ENCODE assay signal across 32 cellular contexts in the genomic region with DNA sequence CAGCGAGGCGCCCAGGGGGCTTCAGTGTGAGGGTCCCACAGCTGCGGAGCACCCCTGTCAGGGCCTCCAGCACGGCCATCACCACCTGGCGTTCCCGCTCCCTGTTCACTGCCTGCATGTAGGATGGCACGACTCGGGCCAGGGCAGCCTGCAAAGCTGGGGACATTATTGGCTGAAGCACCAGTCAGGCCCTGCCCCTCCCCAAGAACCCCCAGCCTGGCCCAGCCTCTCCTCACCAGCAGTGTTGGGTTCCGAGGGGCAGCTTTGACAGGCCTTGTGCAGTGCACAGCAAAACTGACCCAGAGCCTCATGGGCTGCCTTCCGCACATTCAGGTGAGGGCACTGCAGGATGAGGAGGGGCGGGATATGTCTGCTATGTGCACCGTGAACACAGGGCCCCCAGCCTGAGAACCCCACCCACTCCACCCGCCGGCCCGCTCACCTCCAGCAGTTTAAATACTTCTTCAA. TPM values are rescaled to one million over a fixed set of nuclear protein-coding genes. Genes with fewer than 3 reads are reported as not detected.
DNase-seq lines count a peak whose midpoint lies in the region; ATAC-seq, FAIRE-seq and TF ChIP-seq lines count a peak whose summit lies in the region.
"Had no signal": no experiment of that assay in that cellular context is flagged by ENCODE, and none has a peak within 500 bp of the region (broad histone marks: within the 10 kb centered on the region; RNA-seq: fewer than 3 reads in every experiment).

No MANE protein-coding gene starts in this region.

- H3K27ac Mint-ChIP-seq in IgD-negative memory B cell: peak overlapping the region in 2 of 3 donors; percentile 39 to 45
- peak overlapping the region; percentile 84 for H3K27ac Mint-ChIP-seq in stimulated activated effector memory CD8-positive, alpha-beta T cell treated with anti-CD3 and anti-CD28 coated beads, Interleukin-12 subunit alpha, Interleukin-12 subunit beta, amount 100 ng/mL, for 72 hours
- H3K27ac Mint-ChIP-seq in activated naive CD8-positive, alpha-beta T cell treated with anti-CD3 and anti-CD28 coated beads, Interleukin-2, amount 50 U/mL, for 24 hours: no peak overlapping the region
- H3K27ac Mint-ChIP-seq: activated CD4-positive, alpha-beta memory T cell treated with anti-CD3 and anti-CD28 coated beads for 36 hours; activated T-helper 1 cell treated with anti-CD3 and anti-CD28 coated beads, Interleukin-12 subunit alpha, Interleukin-12 subunit beta, Interleukin-2, Interleukin-4 antibody, amounts not matched to agents 30 ng/mL and 10 ng/mL and 1 ng/mL, durations not matched to agents 14 hours and 24 hours and 36 hours had no signal

- intact Hi-C loops in K562 (cut with micrococcal nuclease): no loop called here

- H3K27ac ChIP-seq in K562 (ENCODE audit: extremely low read depth, low read depth, low read length): no peak overlapping the region
- H3K27ac ChIP-seq: BLaER1, gastrocnemius medialis, GM23248, hepatocyte, Peyer's patch, transverse colon had no signal

- no peak for TF ChIP-seq EP300 in K562 (IDR thresholded peaks at IDR 0.05; ENCODE audit: low read length)

- ATAC-seq in K562: no peak
- no peak for ATAC-seq in stimulated activated effector memory CD8-positive, alpha-beta T cell treated with anti-CD3 and anti-CD28 coated beads, Interleukin-12 subunit alpha, Interleukin-12 subunit beta, amount 100 ng/mL, for 72 hours
- ATAC-seq in activated naive CD8-positive, alpha-beta T cell treated with anti-CD3 and anti-CD28 coated beads, Interleukin-2, amount 50 U/mL, for 24 hours: no peak
- ATAC-seq: gastrocnemius medialis had no signal

- H3K4me1 Mint-ChIP-seq in IgD-negative memory B cell: peaks cover 0 to 9% (median 4%) of the 10 kb centered on the region in 3 donors
- peaks cover 42% of the 10 kb centered on the region for H3K4me1 Mint-ChIP-seq in stimulated activated effector memory CD8-positive, alpha-beta T cell treated with anti-CD3 and anti-CD28 coated beads, Interleukin-12 subunit alpha, Interleukin-12 subunit beta, amount 100 ng/mL, for 72 hours
- peaks cover 11% of the 10 kb centered on the region for H3K4me1 Mint-ChIP-seq in activated naive CD8-positive, alpha-beta T cell treated with anti-CD3 and anti-CD28 coated beads, Interleukin-2, amount 50 U/mL, for 24 hours

- DNase-seq in K562 (ENCODE audit: extremely low read depth in 1 of 4, low spot score in 3 of 4): no peak
- no peak for DNase-seq in stimulated activated effector memory CD8-positive, alpha-beta T cell treated with anti-CD3 and anti-CD28 coated beads, Interleukin-12 subunit alpha, Interleukin-12 subunit beta, amount 100 ng/mL, for 72 hours (ENCODE audit: low spot score in 2 of 2)
- no peak for DNase-seq in activated naive CD8-positive, alpha-beta T cell treated with anti-CD3 and anti-CD28 coated beads, Interleukin-2, amount 50 U/mL, for 24 hours
- DNase-seq in GM20000 (ENCODE audit: low spot score): no peak
- DNase-seq: activated CD4-positive, alpha-beta memory T cell treated with anti-CD3 and anti-CD28 coated beads for 36 hours; activated CD4-positive, alpha-beta T cell treated with anti-CD3 and anti-CD28 coated beads for 1 hour; activated CD8-positive, alpha-beta memory T cell treated with anti-CD3 and anti-CD28 coated beads, Interleukin-2, amount 50 U/mL, for 4 hours; activated naive CD4-positive, alpha-beta T cell treated with anti-CD3 and anti-CD28 coated beads, Interleukin-2, amount 50 U/mL, for 16 hours; amygdala; DMS53; gastrocnemius medialis; GM23248; Kasumi-1; kidney glomerular epithelial cell; NCI-H1417 treated with DMSO at 0.1 percent for 48 hours; NCI-H2029 treated with DMSO at 0.1 percent for 48 hours; NCI-H345; NCI-H748 treated with DMSO at 0.1 percent for 48 hours; occipital lobe; Peyer's patch; SIG-M5; stimulated activated CD4-positive, alpha-beta T cell treated with anti-CD3 and anti-CD28 coated beads, Interleukin-4, amount 100 ng/mL, for 24 hours; transverse colon had no signal

- in situ Hi-C loops in K562 (cut with MboI): no loop called here

- H2AFZ ChIP-seq in K562 (ENCODE audit: low read depth, low read length): no peak overlapping the region
- H2AFZ ChIP-seq: GM23248, hepatocyte had no signal

- peaks cover 0 to 12% of the 10 kb centered on the region in 2 experiments; a peak in 3 of 5 replicates for H3K4me1 ChIP-seq in K562 (replicated peaks in 1 of 2; ENCODE audit: control insufficient read depth in 2 of 2, insufficient read depth in 2 of 2, low read length in 2 of 2)

- no peaks in the 10 kb centered on the region for H3K9me3 Mint-ChIP-seq in IgD-negative memory B cell
- H3K9me3 Mint-ChIP-seq in stimulated activated effector memory CD8-positive, alpha-beta T cell treated with anti-CD3 and anti-CD28 coated beads, Interleukin-12 subunit alpha, Interleukin-12 subunit beta, amount 100 ng/mL, for 72 hours: no peaks in the 10 kb centered on the region
- no peaks in the 10 kb centered on the region for H3K9me3 Mint-ChIP-seq in activated naive CD8-positive, alpha-beta T cell treated with anti-CD3 and anti-CD28 coated beads, Interleukin-2, amount 50 U/mL, for 24 hours
- H3K9me3 Mint-ChIP-seq: activated CD4-positive, alpha-beta memory T cell treated with anti-CD3 and anti-CD28 coated beads for 36 hours; activated T-helper 1 cell treated with anti-CD3 and anti-CD28 coated beads, Interleukin-12 subunit alpha, Interleukin-12 subunit beta, Interleukin-2, Interleukin-4 antibody, amounts not matched to agents 30 ng/mL and 10 ng/mL and 1 ng/mL, durations not matched to agents 14 hours and 24 hours and 36 hours; T-helper 2 cell treated with Interferon-gamma antibody and Interleukin-4, amounts not matched to agents 5 μg/mL and 100 μg/mL, for 36 hours had no signal

- H3K79me2 ChIP-seq in K562 (ENCODE audit: control insufficient read depth, insufficient read depth, low read length): peaks cover 12% of the 10 kb centered on the region

- H3K9me1 ChIP-seq in K562 (ENCODE audit: control insufficient read depth, insufficient read depth, low read length): peaks cover 2% of the 10 kb centered on the region

- H3K4me3 Mint-ChIP-seq in IgD-negative memory B cell: no peak overlapping the region
- H3K4me3 Mint-ChIP-seq in stimulated activated effector memory CD8-positive, alpha-beta T cell treated with anti-CD3 and anti-CD28 coated beads, Interleukin-12 subunit alpha, Interleukin-12 subunit beta, amount 100 ng/mL, for 72 hours: no peak overlapping the region
- H3K4me3 Mint-ChIP-seq in activated naive CD8-positive, alpha-beta T cell treated with anti-CD3 and anti-CD28 coated beads, Interleukin-2, amount 50 U/mL, for 24 hours: no peak overlapping the region
- H3K4me3 Mint-ChIP-seq: activated CD4-positive, alpha-beta memory T cell treated with anti-CD3 and anti-CD28 coated beads for 36 hours; activated T-helper 1 cell treated with anti-CD3 and anti-CD28 coated beads, Interleukin-12 subunit alpha, Interleukin-12 subunit beta, Interleukin-2, Interleukin-4 antibody, amounts not matched to agents 30 ng/mL and 10 ng/mL and 1 ng/mL, durations not matched to agents 14 hours and 24 hours and 36 hours; T-helper 2 cell treated with Interferon-gamma antibody and Interleukin-4, amounts not matched to agents 5 μg/mL and 100 μg/mL, for 36 hours had no signal

- no peak for FAIRE-seq in K562 (lab: Jason Lieb, UNC)

- H3K9ac ChIP-seq in K562 (ENCODE audit: insufficient read depth in 1 of 2, low read depth in 2 of 2, low read length in 2 of 2): no peak overlapping the region
- H3K9ac ChIP-seq: BLaER1, GM23248 had no signal

- H3K4me2 ChIP-seq in K562 (ENCODE audit: insufficient read depth, low read length): no peak overlapping the region
- H3K4me2 ChIP-seq: BLaER1, hepatocyte had no signal

- H3K27me3 Mint-ChIP-seq in IgD-negative memory B cell: no peaks in the 10 kb centered on the region
- no peaks in the 10 kb centered on the region for H3K27me3 Mint-ChIP-seq in activated naive CD8-positive, alpha-beta T cell treated with anti-CD3 and anti-CD28 coated beads, Interleukin-2, amount 50 U/mL, for 24 hours
- H3K27me3 Mint-ChIP-seq: activated CD4-positive, alpha-beta memory T cell treated with anti-CD3 and anti-CD28 coated beads for 36 hours had no signal

- WGBS in K562 (ENCODE audit: insufficient coverage, low coverage, missing lambda C conversion rate): 93% methylated on average over 5 of the region's 15 CpGs

- peaks cover 6% of the 10 kb centered on the region; the same call in 1 of the 2 replicates for H4K20me1 ChIP-seq in K562 (replicated peaks; ENCODE audit: control insufficient read depth, insufficient read depth, low read length)

- TF ChIP-seq POLR2A in K562 (conservative IDR thresholded peaks at IDR 0.05): no peak

- POLR2A ChIA-PET in K562 (lab: Yijun Ruan, JAX): no interaction called here

- no TSS peak for BruUV-seq in K562 (replicated peaks; lab: Mats Ljungman, UMichigan)

- no peak overlapping the region for H3K4me3 ChIP-seq in K562
- H3K4me3 ChIP-seq: BLaER1, gastrocnemius medialis, GM23248, hepatocyte, Peyer's patch, transverse colon had no signal

- H3K36me3 Mint-ChIP-seq in IgD-negative memory B cell: peaks cover 1% of the 10 kb centered on the region
- peaks cover 90% of the 10 kb centered on the region for H3K36me3 Mint-ChIP-seq in stimulated activated effector memory CD8-positive, alpha-beta T cell treated with anti-CD3 and anti-CD28 coated beads, Interleukin-12 subunit alpha, Interleukin-12 subunit beta, amount 100 ng/mL, for 72 hours
- H3K36me3 Mint-ChIP-seq in activated naive CD8-positive, alpha-beta T cell treated with anti-CD3 and anti-CD28 coated beads, Interleukin-2, amount 50 U/mL, for 24 hours (ENCODE audit: low read depth): peaks cover 43% of the 10 kb centered on the region

- H3K9me3 ChIP-seq in K562 (replicated peaks; ENCODE audit: control insufficient read depth, insufficient read depth, low read depth, low read length): no peaks in the 10 kb centered on the region
- H3K9me3 ChIP-seq: BLaER1, gastrocnemius medialis, Peyer's patch, transverse colon had no signal

- H3K27me3 ChIP-seq in K562 (ENCODE audit: control insufficient read depth in 2 of 2, insufficient read depth in 2 of 2, low read length in 2 of 2): no peaks in the 10 kb centered on the region
- H3K27me3 ChIP-seq: BLaER1, gastrocnemius medialis, hepatocyte, Peyer's patch, transverse colon had no signal

- TF ChIP-seq CTCF in K562 (IDR thresholded peaks at IDR 0.05 in 2 of 3, conservative IDR thresholded peaks at IDR 0.05 in 1 of 3; ENCODE audit: insufficient read depth in 2 of 3, low read depth in 1 of 3, low read length in 3 of 3) (no peak), GM20000 (IDR thresholded peaks at IDR 0.05; ENCODE audit: extremely low read depth, missing control alignments) (no peak)

- peaks cover 94% of the 10 kb centered on the region; the same call in 2 of the 3 replicates for H3K36me3 ChIP-seq in K562 (ENCODE audit: control insufficient read depth, insufficient read depth, low read length)

- CTCF ChIA-PET in K562 (lab: Yijun Ruan, JAX; ENCODE audit: low intra/inter-chr PET ratio): no interaction called here

- TF ChIP-seq RAD21 in K562 (CRISPR knock-in tag; conservative IDR thresholded peaks at IDR 0.05 in 1 of 2, IDR thresholded peaks at IDR 0.05 in 1 of 2): no peak

RNA-seq across cellular contexts. Expression of a gene that starts 5.6 kb away (rescaled TPM):
- polyA plus RNA-seq in IgD-negative memory B cell (15.8 TPM), K562 (2011; rRNA removed) (13.7 and 22.4 TPM in 2 replicates), K562 (2014; fragmentation: Illumina TruSeq; extraction: Trizol) (46.0 and 58.1 TPM in 2 replicates), K562 (2014; fragmentation: Nextera tagmentation; extraction: Ambion mirVana) (1 to 10 TPM; 7.3 to 7.5 TPM), K562 (2014; rRNA removed) (41.5 and 47.7 TPM in 2 replicates)
- total RNA-seq in K562 (2011; cell fraction: chromatin; rRNA removed; ENCODE audit: low replicate concordance): 71.7 and 221 TPM in 2 replicates
- total RNA-seq in K562 (2011; cell fraction: nucleolus; rRNA removed): 175 and 192 TPM in 2 replicates
- 73.9 and 88.9 TPM in 2 replicates for total RNA-seq in K562 (2011; cell fraction: nucleoplasm; rRNA removed)
- total RNA-seq in K562 (2014; rRNA removed) (109 and 151 TPM in 2 replicates), K562 (2014; rRNA removed; fragmentation: Illumina TruSeq; extraction: Trizol) (15.2 and 21.7 TPM in 2 replicates), K562 (2015; rRNA removed; fragmentation: Illumina TruSeq; extraction: Trizol) (31.8 and 36.2 TPM in 2 replicates), K562 (2021) (104 and 122 TPM in 2 replicates)
- 17.4 and 31.1 TPM in 2 replicates for polyA plus RNA-seq in K562 (2011; cell fraction: cytosol; rRNA removed)
- polyA plus RNA-seq in K562 (2011; cell fraction: nucleus; rRNA removed): 90.5 and 143 TPM in 2 replicates
- polyA plus RNA-seq in K562 (2012): 48.6 and 67.0 TPM in 2 replicates
- polyA minus RNA-seq in K562 (2011; rRNA and poly(A)+ RNA removed): 30.5 and 36.4 TPM in 2 replicates
- 44.0 and 46.2 TPM in 2 replicates for polyA minus RNA-seq in K562 (2011; cell fraction: cytosol; rRNA and poly(A)+ RNA removed)
- 86.6 and 94.8 TPM in 2 replicates for polyA minus RNA-seq in K562 (2011; cell fraction: nucleus; rRNA and poly(A)+ RNA removed)

RNA-seq across cellular contexts. Expression of a gene that starts 11.2 kb away (rescaled TPM):
- polyA plus RNA-seq in IgD-negative memory B cell (12.5 TPM), K562 (2011; rRNA removed) (1.0 and 1.4 TPM in 2 replicates), K562 (2014; fragmentation: Illumina TruSeq; extraction: Trizol) (0.84 and 0.85 TPM in 2 replicates), K562 (2014; fragmentation: Nextera tagmentation; extraction: Ambion mirVana) (under 1 TPM; 0.11 to 0.28 TPM), K562 (2014; rRNA removed) (0.97 and 2.5 TPM in 2 replicates)
- 20.5 and 46.6 TPM in 2 replicates for total RNA-seq in K562 (2011; cell fraction: chromatin; rRNA removed; ENCODE audit: low replicate concordance)
- total RNA-seq in K562 (2011; cell fraction: nucleolus; rRNA removed): 18.4 and 21.0 TPM in 2 replicates
- 19.1 and 20.8 TPM in 2 replicates for total RNA-seq in K562 (2011; cell fraction: nucleoplasm; rRNA removed)
- total RNA-seq in K562 (2014; rRNA removed) (0.41 and 0.73 TPM in 2 replicates), K562 (2014; rRNA removed; fragmentation: Illumina TruSeq; extraction: Trizol) (0.57 and 0.65 TPM in 2 replicates), K562 (2015; rRNA removed; fragmentation: Illumina TruSeq; extraction: Trizol) (0.68 and 1.1 TPM in 2 replicates), K562 (2021) (2.5 and 2.6 TPM in 2 replicates)
- polyA plus RNA-seq in K562 (2011; cell fraction: cytosol; rRNA removed): 0.62 and 0.89 TPM in 2 replicates
- 9.7 and 17.2 TPM in 2 replicates for polyA plus RNA-seq in K562 (2011; cell fraction: nucleus; rRNA removed)
- polyA plus RNA-seq in K562 (2012): 1.9 and 6.6 TPM in 2 replicates
- polyA minus RNA-seq in K562 (2011; rRNA and poly(A)+ RNA removed): 0.42 and 0.67 TPM in 2 replicates
- not detected in 2 replicates for polyA minus RNA-seq in K562 (2011; cell fraction: cytosol; rRNA and poly(A)+ RNA removed)
- polyA minus RNA-seq in K562 (2011; cell fraction: nucleus; rRNA and poly(A)+ RNA removed): 1.8 and 3.1 TPM in 2 replicates

RNA-seq across cellular contexts. Expression of a gene that starts 12.2 kb away (rescaled TPM):
- polyA plus RNA-seq in IgD-negative memory B cell: 25.1 TPM
- 13.1 and 32.6 TPM in 2 replicates for total RNA-seq in K562 (2011; cell fraction: chromatin; rRNA removed; ENCODE audit: low replicate concordance)
- total RNA-seq in K562 (2011; cell fraction: nucleolus; rRNA removed): 28.6 and 29.0 TPM in 2 replicates
- total RNA-seq in K562 (2011; cell fraction: nucleoplasm; rRNA removed): 23.8 and 27.3 TPM in 2 replicates
- total RNA-seq in K562 (2014; rRNA removed): 11.8 and 15.0 TPM in 2 replicates
- total RNA-seq in K562 (2014; rRNA removed; fragmentation: Illumina TruSeq; extraction: Trizol): 6.9 and 11.0 TPM in 2 replicates
- total RNA-seq in K562 (2015; rRNA removed; fragmentation: Illumina TruSeq; extraction: Trizol): 12.7 and 13.2 TPM in 2 replicates
- 20.3 TPM in 2 replicates for total RNA-seq in K562 (2021)
- 9.2 and 10.6 TPM in 2 replicates for polyA plus RNA-seq in K562 (2011; rRNA removed)
- 20.9 and 23.6 TPM in 2 replicates for polyA plus RNA-seq in K562 (2011; cell fraction: cytosol; rRNA removed)
- polyA plus RNA-seq in K562 (2011; cell fraction: nucleus; rRNA removed): 13.1 and 13.3 TPM in 2 replicates
- polyA plus RNA-seq in K562 (2012): 15.5 and 21.2 TPM in 2 replicates
- 13.3 and 17.9 TPM in 2 replicates for polyA plus RNA-seq in K562 (2014; fragmentation: Illumina TruSeq; extraction: Trizol)
- 1 to 10 TPM; 5.3 to 6.3 TPM for polyA plus RNA-seq in K562 (2014; fragmentation: Nextera tagmentation; extraction: Ambion mirVana)
- polyA plus RNA-seq in K562 (2014; rRNA removed): 13.0 and 18.9 TPM in 2 replicates
- 9.7 and 12.0 TPM in 2 replicates for polyA minus RNA-seq in K562 (2011; rRNA and poly(A)+ RNA removed)
- polyA minus RNA-seq in K562 (2011; cell fraction: cytosol; rRNA and poly(A)+ RNA removed): 2.8 and 4.1 TPM in 2 replicates
- 5.8 and 6.7 TPM in 2 replicates for polyA minus RNA-seq in K562 (2011; cell fraction: nucleus; rRNA and poly(A)+ RNA removed)

RNA-seq across cellular contexts. Expression of a gene that starts 22.0 kb away (rescaled TPM):
- 136 TPM for polyA plus RNA-seq in IgD-negative memory B cell
- total RNA-seq in K562 (2011; cell fraction: chromatin; rRNA removed; ENCODE audit: low replicate concordance): 81.4 and 153 TPM in 2 replicates
- 68.0 and 70.8 TPM in 2 replicates for total RNA-seq in K562 (2011; cell fraction: nucleolus; rRNA removed)
- 73.3 and 91.5 TPM in 2 replicates for total RNA-seq in K562 (2011; cell fraction: nucleoplasm; rRNA removed)
- 4.3 and 10.4 TPM in 2 replicates for total RNA-seq in K562 (2014; rRNA removed)
- 5.8 and 9.5 TPM in 2 replicates for total RNA-seq in K562 (2014; rRNA removed; fragmentation: Illumina TruSeq; extraction: Trizol)
- total RNA-seq in K562 (2015; rRNA removed; fragmentation: Illumina TruSeq; extraction: Trizol): 6.1 and 7.1 TPM in 2 replicates
- 7.8 and 10.7 TPM in 2 replicates for total RNA-seq in K562 (2021)
- polyA plus RNA-seq in K562 (2011; rRNA removed): 14.8 and 17.9 TPM in 2 replicates
- 12.1 and 12.7 TPM in 2 replicates for polyA plus RNA-seq in K562 (2011; cell fraction: cytosol; rRNA removed)
- polyA plus RNA-seq in K562 (2011; cell fraction: nucleus; rRNA removed): 100 and 115 TPM in 2 replicates
- polyA plus RNA-seq in K562 (2012): 11.0 and 18.6 TPM in 2 replicates
- 7.1 and 7.4 TPM in 2 replicates for polyA plus RNA-seq in K562 (2014; fragmentation: Illumina TruSeq; extraction: Trizol)
- polyA plus RNA-seq in K562 (2014; fragmentation: Nextera tagmentation; extraction: Ambion mirVana): 1 to 10 TPM in 1 of 2 experiments, under 1 TPM in 1; 0.79 to 2.7 TPM
- polyA plus RNA-seq in K562 (2014; rRNA removed): 11.1 and 14.3 TPM in 2 replicates
- 11.7 and 18.8 TPM in 2 replicates for polyA minus RNA-seq in K562 (2011; rRNA and poly(A)+ RNA removed)
- polyA minus RNA-seq in K562 (2011; cell fraction: cytosol; rRNA and poly(A)+ RNA removed): 2.8 and 3.9 TPM in 2 replicates
- polyA minus RNA-seq in K562 (2011; cell fraction: nucleus; rRNA and poly(A)+ RNA removed): 13.7 and 14.9 TPM in 2 replicates

RNA-seq across cellular contexts. Expression of a gene that starts 22.4 kb away (rescaled TPM):
- polyA plus RNA-seq in IgD-negative memory B cell (0.84 TPM), K562 (2011; rRNA removed) (not detected in 2 replicates), K562 (2014; fragmentation: Illumina TruSeq; extraction: Trizol) (not detected in 2 replicates), K562 (2014; fragmentation: Nextera tagmentation; extraction: Ambion mirVana) (under 1 TPM; 0.07 to 0.14 TPM), K562 (2014; rRNA removed) (not detected in 2 replicates)
- total RNA-seq in K562 (2011; cell fraction: chromatin; rRNA removed; ENCODE audit: low replicate concordance): 0.40 and 1.6 TPM in 2 replicates
- 0.26 and 1.7 TPM in 2 replicates for total RNA-seq in K562 (2011; cell fraction: nucleolus; rRNA removed)
- 1.6 and 3.0 TPM in 2 replicates for total RNA-seq in K562 (2011; cell fraction: nucleoplasm; rRNA removed)
- total RNA-seq in K562 (2014; rRNA removed) (not detected in 2 replicates), K562 (2014; rRNA removed; fragmentation: Illumina TruSeq; extraction: Trizol) (not detected in 2 replicates), K562 (2015; rRNA removed; fragmentation: Illumina TruSeq; extraction: Trizol) (0.15 TPM in 1 of 2 replicates, not detected in the other), K562 (2021) (not detected in 2 replicates)
- 0.04 TPM in 1 of 2 replicates, not detected in the other for polyA plus RNA-seq in K562 (2011; cell fraction: cytosol; rRNA removed)
- 0.14 and 0.35 TPM in 2 replicates for polyA plus RNA-seq in K562 (2011; cell fraction: nucleus; rRNA removed)
- polyA plus RNA-seq in K562 (2012): 1.7 and 2.2 TPM in 2 replicates
- 0.27 and 0.95 TPM in 2 replicates for polyA minus RNA-seq in K562 (2011; rRNA and poly(A)+ RNA removed)
- not detected in 2 replicates for polyA minus RNA-seq in K562 (2011; cell fraction: cytosol; rRNA and poly(A)+ RNA removed)
- polyA minus RNA-seq in K562 (2011; cell fraction: nucleus; rRNA and poly(A)+ RNA removed): 0.54 and 0.67 TPM in 2 replicates
- total RNA-seq: chondrocyte, gastrocnemius medialis, GM23248, hepatocyte, lower leg skin, occipital lobe, subcutaneous adipose tissue, transverse colon had no signal
- polyA plus RNA-seq: fibroblast of lung had no signal
